Comparison of ENCODE assay signal across 1 cellular context in the genomic region with DNA sequence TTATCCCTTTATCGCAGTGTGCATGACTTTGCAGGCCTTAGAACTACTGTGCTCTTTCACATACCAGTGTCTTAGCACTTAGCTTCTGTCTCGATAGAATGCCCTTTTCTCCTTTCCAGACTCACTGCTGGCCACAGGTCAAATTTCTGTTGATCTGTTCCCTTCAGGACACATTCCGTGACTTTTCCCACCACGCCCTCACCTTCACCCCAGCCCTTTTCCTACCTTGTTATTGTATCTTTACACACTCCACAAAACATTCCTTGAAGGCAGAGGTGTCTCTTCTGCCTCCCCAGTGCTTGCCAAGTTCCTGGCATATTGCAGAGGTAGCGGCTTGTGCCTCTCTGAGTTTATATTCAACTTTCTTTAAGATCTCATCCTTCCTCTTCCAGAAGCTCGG.
A peak's percentile ranks its signal among the peaks of the same experiment; 100 is the strongest.
TF ChIP-seq lines count a peak whose summit lies in the region.

No MANE protein-coding gene starts in this region.

TF ChIP-seq in K562, 482 proteins besides CTCF, POLR2A, EP300 and RAD21:
- TF ChIP-seq, protein P1, sequence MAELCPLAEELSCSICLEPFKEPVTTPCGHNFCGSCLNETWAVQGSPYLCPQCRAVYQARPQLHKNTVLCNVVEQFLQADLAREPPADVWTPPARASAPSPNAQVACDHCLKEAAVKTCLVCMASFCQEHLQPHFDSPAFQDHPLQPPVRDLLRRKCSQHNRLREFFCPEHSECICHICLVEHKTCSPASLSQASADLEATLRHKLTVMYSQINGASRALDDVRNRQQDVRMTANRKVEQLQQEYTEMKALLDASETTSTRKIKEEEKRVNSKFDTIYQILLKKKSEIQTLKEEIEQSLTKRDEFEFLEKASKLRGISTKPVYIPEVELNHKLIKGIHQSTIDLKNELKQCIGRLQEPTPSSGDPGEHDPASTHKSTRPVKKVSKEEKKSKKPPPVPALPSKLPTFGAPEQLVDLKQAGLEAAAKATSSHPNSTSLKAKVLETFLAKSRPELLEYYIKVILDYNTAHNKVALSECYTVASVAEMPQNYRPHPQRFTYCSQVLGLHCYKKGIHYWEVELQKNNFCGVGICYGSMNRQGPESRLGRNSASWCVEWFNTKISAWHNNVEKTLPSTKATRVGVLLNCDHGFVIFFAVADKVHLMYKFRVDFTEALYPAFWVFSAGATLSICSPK (IDR thresholded peaks at IDR 0.05; ENCODE audit: borderline replicate concordance), result no peak
- peak; percentile 30; the same call in 1 of the 2 replicates for TF ChIP-seq C11orf30 (IDR thresholded peaks at IDR 0.05; ENCODE audit: low read depth)
- no peak for TF ChIP-seq ZNF311 (CRISPR knock-in tag; IDR thresholded peaks at IDR 0.05)
- TF ChIP-seq MAFK (IDR thresholded peaks at IDR 0.05; ENCODE audit: low read length), result peak; percentile 21; the same call in 1 of the 2 replicates
- peak; percentile 38; the same call in 1 of the 2 replicates for TF ChIP-seq NFE2 (IDR thresholded peaks at IDR 0.05; ENCODE audit: low read depth)
- peak; percentile 40; the same call in 1 of the 2 replicates for TF ChIP-seq MAFF (IDR thresholded peaks at IDR 0.05; ENCODE audit: low read length)
